Comparison of ENCODE assay signal across 8 cellular contexts in genomic region chr19:38559428-38560401, GRCh38. TPM values are rescaled to one million over a fixed set of nuclear protein-coding genes. Genes with fewer than 3 reads are reported as not detected.
DNase-seq lines count a peak whose midpoint lies in the region; ATAC-seq and TF ChIP-seq lines count a peak whose summit lies in the region.

No MANE protein-coding gene starts in this region.

- ATAC-seq in GM18867 (IDR thresholded peaks at IDR 0.05; ENCODE audit: unreplicated experiment) (peak; percentile 64), HG02610 (IDR thresholded peaks at IDR 0.05; ENCODE audit: unreplicated experiment) (peak; percentile 76)

- H3K27ac ChIP-seq in adrenal gland: peak overlapping the region in 1 of 5 donors; percentile 5

- DNase-seq in immature natural killer cell: peak in 2 of 3 donors; percentile 14 to 47
- DNase-seq in T1000 (lab: John Stamatoyannopoulos, UW): no peak
- no peak for DNase-seq in adrenal gland
- no peak for DNase-seq in DMS114 treated with DMSO at 0.1 percent for 48 hours (lab: John Stamatoyannopoulos, UW; ENCODE audit: unreplicated experiment)
- DNase-seq in NCI-H69 (lab: John Stamatoyannopoulos, UW): no peak

- TF ChIP-seq POLR2A in Raji (IDR thresholded peaks at IDR 0.05; ENCODE audit: insufficient read depth, low read depth, low read length) (peak; percentile 25; the same call in 1 of the 2 replicates), adrenal gland (IDR thresholded peaks at IDR 0.05) (no peak)

- TF ChIP-seq CTCF in adrenal gland (IDR thresholded peaks at IDR 0.05): no peak

- peak overlapping the region in 3 of 6 donors; percentile 33 to 90 (median 78) for H3K27ac Mint-ChIP-seq in immature natural killer cell

- H3K36me3 ChIP-seq in adrenal gland (replicated peaks in 1 of 2): no peaks in the 10 kb centered on the region

- no peaks in the 10 kb centered on the region for H3K36me3 Mint-ChIP-seq in immature natural killer cell

- H3K4me3 ChIP-seq in adrenal gland: no peak overlapping the region

- no peaks in the 10 kb centered on the region for H3K4me1 ChIP-seq in adrenal gland (replicated peaks in 1 of 2)

- no peaks in the 10 kb centered on the region for H3K9me3 ChIP-seq in adrenal gland (replicated peaks in 1 of 3)

- H3K9me3 Mint-ChIP-seq in immature natural killer cell: no peaks in the 10 kb centered on the region

- intact Hi-C loops in adrenal gland (cut with DNase I): no loop called here

- peaks cover 1 to 16% (median 6%) of the 10 kb centered on the region in 3 donors for H3K27me3 Mint-ChIP-seq in immature natural killer cell (ENCODE audit: low read depth in 3 of 3)

- peaks cover 16 to 17% of the 10 kb centered on the region in 2 donors for H3K4me1 Mint-ChIP-seq in immature natural killer cell

- H3K4me3 Mint-ChIP-seq in immature natural killer cell: peak overlapping the region in 2 of 5 donors; percentile 21 to 82

- H3K27me3 ChIP-seq in adrenal gland: peaks cover 3% of the 10 kb centered on the region

- whole genome bisulfite sequencing in adrenal gland, 4 donors: 66 to 78% (median 70%) methylated on average over 8 to 13 of the region's 13 CpGs

RNA-seq across cellular contexts. Expression of gene MAP4K1, which starts 58.0 kb away (rescaled TPM):
- polyA plus RNA-seq in immature natural killer cell (10 to 100 TPM; 52.1 to 98.1 (median 67.0) TPM), adrenal gland (10 to 100 TPM in 1 of 3 donors, 1 to 10 TPM in 2; 1.2 to 12.5 (median 6.8) TPM)
- 1 to 10 TPM; 1.4 to 7.9 (median 4.1) TPM for total RNA-seq in adrenal gland

RNA-seq across cellular contexts. Expression of gene EIF3K, which starts 59.3 kb away (rescaled TPM):
- polyA plus RNA-seq in immature natural killer cell: 100 to 1,000 TPM; 338 to 456 (median 383) TPM
- total RNA-seq in adrenal gland: 100 to 1,000 TPM; 196 to 537 (median 316) TPM
- 100 to 1,000 TPM; 177 to 292 (median 216) TPM for polyA plus RNA-seq in adrenal gland

Comparison
In these comparisons a context has a peak if more than half of its experiments do, and no peak if none do; other contexts are left out.
1. DNase-seq: peak in immature natural killer cell (2 of 3); none in T1000 (single experiment), adrenal gland (0 of 7), DMS114 treated with DMSO at 0.1 percent for 48 hours (single experiment) and NCI-H69 (single experiment).